In genomic region chr14:68239988-68240387, GRCh38 we compare ENCODE assay signal across 1 cellular context.
TF ChIP-seq lines count a peak whose summit lies in the region.

No MANE protein-coding gene starts in this region.

TF ChIP-seq in IMR-90, 13 proteins besides CTCF, POLR2A, EP300 and RAD21:
- TF ChIP-seq MAFK (IDR thresholded peaks at IDR 0.05; ENCODE audit: low read depth, low read length), result no peak
- TF ChIP-seq USF2 (IDR thresholded peaks at IDR 0.05; ENCODE audit: low read depth, low read length), result no peak
- TF ChIP-seq NFE2L2 (IDR thresholded peaks at IDR 0.05; ENCODE audit: low read depth, low read length), result no peak
- no peak for TF ChIP-seq BHLHE40 (IDR thresholded peaks at IDR 0.05; ENCODE audit: low read depth, low read length)
- no peak for TF ChIP-seq MAZ (IDR thresholded peaks at IDR 0.05; ENCODE audit: borderline replicate concordance, low read depth, low read length)
- TF ChIP-seq CHD1 (IDR thresholded peaks at IDR 0.05; ENCODE audit: low read depth, low read length), result no peak
- no peak for TF ChIP-seq RCOR1 (IDR thresholded peaks at IDR 0.05; ENCODE audit: insufficient replicate concordance, low read length)
- TF ChIP-seq CEBPB (IDR thresholded peaks at IDR 0.05; ENCODE audit: low read depth, low read length), result no peak
- no peak for TF ChIP-seq FOS (IDR thresholded peaks at IDR 0.05; ENCODE audit: low read depth, low read length)
- no peak for TF ChIP-seq RFX5 (IDR thresholded peaks at IDR 0.05; ENCODE audit: low read depth, low read length)
- TF ChIP-seq SMC3 (IDR thresholded peaks at IDR 0.05; ENCODE audit: low read depth, low read length), result no peak
- TF ChIP-seq ELK1 (IDR thresholded peaks at IDR 0.05; ENCODE audit: borderline replicate concordance, low read depth, low read length), result no peak
- TF ChIP-seq MXI1 (IDR thresholded peaks at IDR 0.05; ENCODE audit: borderline replicate concordance, low read depth, low read length), result no peak
